Comparison of ENCODE assay signal across 28 cellular contexts in genomic region chr9:7297521-7297920, GRCh38.
DNase-seq lines count a peak whose midpoint lies in the region; ATAC-seq and TF ChIP-seq lines count a peak whose summit lies in the region.
"Had no signal": no experiment of that assay in that cellular context is flagged by ENCODE, and none has a peak within 500 bp of the region (broad histone marks: within the 10 kb centered on the region; RNA-seq: fewer than 3 reads in every experiment).

No MANE protein-coding gene starts in this region.

- no peaks in the 10 kb centered on the region for H3K36me3 ChIP-seq in OCI-LY3 (replicated peaks; ENCODE audit: low read depth, low read length)
- H3K36me3 ChIP-seq: brain microvascular endothelial cell, esophagus squamous epithelium, left lung, right atrium auricular region, stomach, uterus had no signal

- H3K9ac ChIP-seq in OCI-LY3 (ENCODE audit: low read length) = no peak overlapping the region
- H3K9ac ChIP-seq: SK-N-SH had no signal

- no peak for DNase-seq in stimulated activated naive CD8-positive, alpha-beta T cell treated with anti-CD3 and anti-CD28 coated beads, Interleukin-15, Interleukin-2, amounts not matched to agents 100 U/mL and 50 U/mL, for 24 hours
- no peak for DNase-seq in immature natural killer cell
- DNase-seq in SK-N-DZ (ENCODE audit: low spot score) = no peak
- DNase-seq: activated gamma-delta T cell treated with Interleukin-2 at 50 U/mL for 16 hours, amygdala, brain microvascular endothelial cell, esophagus squamous epithelium, foreskin keratinocyte, H9, head of caudate nucleus, islet precursor cell, left lung, NCI-H1092 treated with DMSO at 0.1 percent for 48 hours, NCI-H1694 treated with DMSO at 0.1 percent for 48 hours, NCI-H2171, NCI-H510A treated with DMSO at 0.1 percent for 48 hours, PC-3, SK-N-SH, stomach, uterus had no signal

- peaks cover 13% of the 10 kb centered on the region for H3K4me1 ChIP-seq in OCI-LY3 (ENCODE audit: low read length)
- H3K4me1 ChIP-seq: esophagus squamous epithelium, foreskin keratinocyte, left lung, right atrium auricular region, stomach, uterus had no signal

- H3K4me3 Mint-ChIP-seq in stimulated activated naive CD8-positive, alpha-beta T cell treated with anti-CD3 and anti-CD28 coated beads, Interleukin-15, Interleukin-2, amounts not matched to agents 100 ng/mL and 50 ng/mL, for 24 hours = peak overlapping the region; percentile 65
- H3K4me3 Mint-ChIP-seq in immature natural killer cell = peak overlapping the region; percentile 15 to 83 (median 51)
- H3K4me3 Mint-ChIP-seq: H9, IgD-negative memory B cell, memory B cell had no signal

- H2AFZ ChIP-seq in OCI-LY3 (ENCODE audit: low read depth, low read length) = no peak overlapping the region

- no peak overlapping the region for H3K4me3 ChIP-seq in OCI-LY3 (ENCODE audit: low read length)
- H3K4me3 ChIP-seq: esophagus squamous epithelium, left lung, right atrium auricular region, smooth muscle cell, stomach, uterus had no signal

- peak overlapping the region; percentile 26; the same call in 1 of the 2 replicates for H3K4me2 ChIP-seq in OCI-LY3 (ENCODE audit: low read length)
- H3K4me2 ChIP-seq: SK-N-SH, smooth muscle cell had no signal

- peak overlapping the region; percentile 90 for H3K27ac Mint-ChIP-seq in stimulated activated naive CD8-positive, alpha-beta T cell treated with anti-CD3 and anti-CD28 coated beads, Interleukin-15, Interleukin-2, amounts not matched to agents 100 ng/mL and 50 ng/mL, for 24 hours
- H3K27ac Mint-ChIP-seq in immature natural killer cell = peak overlapping the region in 4 of 6 donors; percentile 31 to 64 (median 54)
- H3K27ac Mint-ChIP-seq: H9, IgD-negative memory B cell, memory B cell had no signal

- no peak for ATAC-seq in stimulated activated naive CD8-positive, alpha-beta T cell treated with anti-CD3 and anti-CD28 coated beads, Interleukin-15, Interleukin-2, amounts not matched to agents 100 U/mL and 50 U/mL, for 24 hours
- no peak for ATAC-seq in HG02884 (IDR thresholded peaks at IDR 0.05; ENCODE audit: unreplicated experiment)
- ATAC-seq in HG03045 (IDR thresholded peaks at IDR 0.05; ENCODE audit: unreplicated experiment) = no peak
- ATAC-seq: foreskin keratinocyte, left lung, PC-3 had no signal

- peaks cover 58% of the 10 kb centered on the region for H3K4me1 Mint-ChIP-seq in stimulated activated naive CD8-positive, alpha-beta T cell treated with anti-CD3 and anti-CD28 coated beads, Interleukin-15, Interleukin-2, amounts not matched to agents 100 ng/mL and 50 ng/mL, for 24 hours (ENCODE audit: low read depth)
- H3K4me1 Mint-ChIP-seq in immature natural killer cell = peaks cover 31 to 60% of the 10 kb centered on the region in 2 donors
- H3K4me1 Mint-ChIP-seq: H9 had no signal

- H4K20me1 ChIP-seq in OCI-LY3 (ENCODE audit: insufficient read depth, low read length) = no peaks in the 10 kb centered on the region

- peaks cover 7% of the 10 kb centered on the region for H3K9me3 Mint-ChIP-seq in stimulated activated naive CD8-positive, alpha-beta T cell treated with anti-CD3 and anti-CD28 coated beads, Interleukin-15, Interleukin-2, amounts not matched to agents 100 ng/mL and 50 ng/mL, for 24 hours
- peaks cover 0 to 4% (median 0%) of the 10 kb centered on the region in 6 donors for H3K9me3 Mint-ChIP-seq in immature natural killer cell
- H3K9me3 Mint-ChIP-seq: H9, memory B cell had no signal

- no peak for TF ChIP-seq CTCF in OCI-LY3 (IDR thresholded peaks at IDR 0.05; ENCODE audit: low read depth, low read length)

- H3K79me2 ChIP-seq in OCI-LY3 (ENCODE audit: low read length) = no peaks in the 10 kb centered on the region

- no peaks in the 10 kb centered on the region for H3K9me3 ChIP-seq in OCI-LY3 (ENCODE audit: insufficient read depth, low read length)
- H3K9me3 ChIP-seq: esophagus squamous epithelium, left lung, right atrium auricular region, SK-N-SH, stomach, uterus had no signal

- no peaks in the 10 kb centered on the region for H3K36me3 Mint-ChIP-seq in stimulated activated naive CD8-positive, alpha-beta T cell treated with anti-CD3 and anti-CD28 coated beads, Interleukin-15, Interleukin-2, amounts not matched to agents 100 ng/mL and 50 ng/mL, for 24 hours (ENCODE audit: low read depth)
- no peaks in the 10 kb centered on the region for H3K36me3 Mint-ChIP-seq in immature natural killer cell
- H3K36me3 Mint-ChIP-seq: IgD-negative memory B cell, memory B cell had no signal

- no peak overlapping the region for H3K27ac ChIP-seq in OCI-LY3 (ENCODE audit: low read length)
- H3K27ac ChIP-seq: brain microvascular endothelial cell, esophagus squamous epithelium, foreskin keratinocyte, left lung, right atrium auricular region, stomach, uterus had no signal

- peaks cover 46% of the 10 kb centered on the region for H3K27me3 ChIP-seq in OCI-LY3 (ENCODE audit: low read depth, low read length)
- H3K27me3 ChIP-seq: brain microvascular endothelial cell, esophagus squamous epithelium, foreskin keratinocyte, left lung, right atrium auricular region, stomach, uterus had no signal

- H3K27me3 Mint-ChIP-seq in stimulated activated naive CD8-positive, alpha-beta T cell treated with anti-CD3 and anti-CD28 coated beads, Interleukin-15, Interleukin-2, amounts not matched to agents 100 ng/mL and 50 ng/mL, for 24 hours = peaks cover 29% of the 10 kb centered on the region
- peaks cover 14 to 23% (median 15%) of the 10 kb centered on the region in 3 donors for H3K27me3 Mint-ChIP-seq in immature natural killer cell (ENCODE audit: low read depth in 3 of 3)
